Comparison of ENCODE assay signal across 19 cellular contexts in the genomic region with DNA sequence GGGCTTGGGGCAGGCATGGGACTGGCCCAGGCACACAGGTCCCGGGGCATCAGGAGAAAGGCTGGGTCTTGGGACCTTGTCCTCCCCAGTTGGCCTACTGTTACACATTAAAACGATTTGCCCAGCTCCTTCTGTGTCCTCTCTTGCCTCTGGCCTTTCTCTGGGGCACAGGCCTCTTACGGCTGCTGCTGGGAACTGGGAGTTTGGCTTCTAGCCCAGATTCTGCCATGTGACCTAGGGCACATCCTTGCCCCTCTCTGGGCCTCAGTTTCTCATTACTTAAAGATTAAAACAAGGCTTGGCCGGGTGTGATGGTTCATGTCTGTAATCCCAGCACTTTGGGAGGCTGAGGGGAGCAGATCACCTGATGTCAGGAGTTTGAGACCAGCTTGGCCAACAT. TPM values are rescaled to one million over a fixed set of nuclear protein-coding genes. Genes with fewer than 3 reads are reported as not detected.
"Had no signal": no experiment of that assay in that cellular context is flagged by ENCODE, and none has a peak within 500 bp of the region (broad histone marks: within the 10 kb centered on the region; RNA-seq: fewer than 3 reads in every experiment).

No MANE protein-coding gene starts in this region.

- H3K4me3 ChIP-seq: coronary artery, gastrocnemius medialis, neural progenitor cell, stomach, vagina had no signal

- H3K36me3 ChIP-seq: neural progenitor cell had no signal

- H2AFZ ChIP-seq: neural progenitor cell had no signal

- ATAC-seq: activated T-cell treated with anti-CD3 and anti-CD28 coated beads, Interleukin-2, amount 50 U/mL, for 72 hours; gastrocnemius medialis had no signal

- H3K4me2 ChIP-seq: neural progenitor cell had no signal

- H3K27me3 ChIP-seq: gastrocnemius medialis, neural progenitor cell, stomach, vagina had no signal

- H3K9me3 ChIP-seq: gastrocnemius medialis, stomach, vagina had no signal

- H3K9ac ChIP-seq: neural progenitor cell had no signal

- DNase-seq: activated CD4-positive, alpha-beta T cell treated with anti-CD3 and anti-CD28 coated beads, Interleukin-2, amount 50 U/mL, for 48 hours; activated CD4-positive, CD25-positive, alpha-beta regulatory T cell treated with anti-CD3 and anti-CD28 coated beads, Interleukin-2, amount 50 U/mL, for 72 hours; activated CD8-positive, alpha-beta memory T cell treated with anti-CD3 and anti-CD28 coated beads, Interleukin-2, amount 50 U/mL, for 4 hours; activated gamma-delta T cell treated with Interleukin-2 at 50 U/mL for 16 hours; activated naive CD8-positive, alpha-beta T cell treated with anti-CD3 and anti-CD28 coated beads for 36 hours; activated T-cell treated with anti-CD3 and anti-CD28 coated beads, Interleukin-2, amount 50 U/mL, for 72 hours; aorta; effector CD8-positive, alpha-beta T cell; gastrocnemius medialis; mesenchymal stem cell; stimulated activated CD4-positive, alpha-beta T cell treated with anti-CD3 and anti-CD28 coated beads, Interleukin-12 subunit alpha, Interleukin-12 subunit beta, amount 100 ng/mL, for 4 hours; stimulated activated CD4-positive, alpha-beta T cell treated with anti-CD3 and anti-CD28 coated beads, Interleukin-4, amount 100 ng/mL, for 1 hour; stimulated activated CD8-positive, alpha-beta memory T cell treated with anti-CD3 and anti-CD28 coated beads, Interleukin-4, amount 100 ng/mL, for 48 hours; stomach had no signal

- H3K27ac ChIP-seq: coronary artery, gastrocnemius medialis, neural progenitor cell, vagina had no signal

- H3K4me1 ChIP-seq: neural progenitor cell had no signal

RNA-seq across cellular contexts. Expression of a gene that starts 14.0 kb away (rescaled TPM):
- total RNA-seq: aorta; sciatic nerve; T-helper 2 cell treated with Interferon-gamma antibody and Interleukin-4, amounts not matched to agents 100 ng/mL and 5 ng/mL, for 36 hours had no signal

RNA-seq across cellular contexts. Expression of a gene that starts 32.5 kb away (rescaled TPM):
- total RNA-seq: activated naive CD8-positive, alpha-beta T cell treated with anti-CD3 and anti-CD28 coated beads for 36 hours; activated T-cell treated with anti-CD3 and anti-CD28 coated beads, Interleukin-2, amount 50 U/mL, for 72 hours; aorta; sciatic nerve; T-helper 2 cell treated with Interferon-gamma antibody and Interleukin-4, amounts not matched to agents 100 ng/mL and 5 ng/mL, for 36 hours; vagina had no signal
